ENCODE assay signal across 19 cellular contexts in the genomic region with DNA sequence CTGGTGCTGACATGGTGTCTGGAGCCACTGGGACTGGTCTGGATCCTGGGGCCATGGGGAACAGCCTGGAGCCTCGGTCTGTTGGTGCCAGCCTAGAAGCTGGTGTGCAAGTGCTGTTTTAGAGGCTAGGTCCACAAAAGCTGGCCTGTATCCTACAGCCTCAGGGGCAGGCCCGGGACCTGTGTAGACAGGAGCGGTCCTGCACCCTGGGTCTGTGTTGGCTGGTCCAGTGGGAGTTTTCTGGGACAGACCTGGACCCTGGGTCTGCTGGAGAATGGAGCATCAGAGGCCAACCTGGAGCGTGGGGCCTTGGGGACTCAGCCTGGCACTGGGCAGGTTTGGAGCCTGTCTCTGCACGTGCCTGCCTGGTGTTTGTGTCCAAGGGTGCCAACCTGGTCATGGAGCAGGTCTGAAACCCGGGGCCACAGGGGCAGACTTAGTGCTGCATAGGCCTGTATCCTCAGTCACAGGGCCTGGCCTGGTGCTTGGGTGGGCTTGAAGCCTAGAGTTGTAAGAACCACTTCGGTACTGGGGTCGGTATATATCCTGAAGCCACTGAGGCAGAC. TPM values are rescaled to one million over a fixed set of nuclear protein-coding genes. Genes with fewer than 3 reads are reported as not detected.
A peak's percentile ranks its signal among the peaks of the same experiment; 100 is the strongest.
DNase-seq lines count a peak whose midpoint lies in the region; ATAC-seq and TF ChIP-seq lines count a peak whose summit lies in the region.
"Had no signal": no experiment of that assay in that cellular context is flagged by ENCODE, and none has a peak within 500 bp of the region (broad histone marks: within the 10 kb centered on the region; RNA-seq: fewer than 3 reads in every experiment).

No MANE protein-coding gene starts in this region.

- no peak for DNase-seq in activated naive CD8-positive, alpha-beta T cell treated with anti-CD3 and anti-CD28 coated beads, Interleukin-2, amount 50 U/mL, for 24 hours
- DNase-seq in activated naive CD8-positive, alpha-beta T cell treated with anti-CD3 and anti-CD28 coated beads for 36 hours, result no peak
- DNase-seq in chondrocyte (ENCODE audit: low spot score), result peak; percentile 59
- peak; percentile 80 for DNase-seq in osteocyte (ENCODE audit: extremely low spot score, unreplicated experiment)
- peak in 1 of 2 donors; percentile 25 for DNase-seq in aorta
- no peak for DNase-seq in AG20443 (ENCODE audit: low spot score)
- DNase-seq: 8988T, DMS53, GDM1, GOT3, IMR-90, NCI-H1092 treated with DMSO at 0.1 percent for 48 hours, NCI-H2029 treated with DMSO at 0.1 percent for 48 hours, NCI-H226, NCI-H510A treated with DMSO at 0.1 percent for 48 hours, NCI-H748 treated with DMSO at 0.1 percent for 48 hours had no signal

- H3K9me3 ChIP-seq in aorta (ENCODE audit: control insufficient read depth, low read length), result no peaks in the 10 kb centered on the region
- H3K9me3 ChIP-seq: SJSA1 had no signal

- H3K9me3 Mint-ChIP-seq in activated naive CD8-positive, alpha-beta T cell treated with anti-CD3 and anti-CD28 coated beads, Interleukin-2, amount 50 U/mL, for 24 hours, result peaks cover 5% of the 10 kb centered on the region
- no peaks in the 10 kb centered on the region for H3K9me3 Mint-ChIP-seq in activated naive CD8-positive, alpha-beta T cell treated with anti-CD3 and anti-CD28 coated beads for 36 hours
- no peaks in the 10 kb centered on the region for H3K9me3 Mint-ChIP-seq in chondrocyte (ENCODE audit: low read depth)
- peaks cover 9% of the 10 kb centered on the region for H3K9me3 Mint-ChIP-seq in osteocyte (ENCODE audit: unreplicated experiment)

- TF ChIP-seq CTCF in chondrocyte (IDR thresholded peaks at IDR 0.05) (no peak), osteocyte (IDR thresholded peaks at IDR 0.05) (no peak)

- no peaks in the 10 kb centered on the region for H3K4me1 ChIP-seq in aorta (ENCODE audit: control insufficient read depth in 1 of 2, insufficient read depth in 2 of 2, low read length in 2 of 2)
- H3K4me1 ChIP-seq: SJSA1 had no signal

- H3K27ac Mint-ChIP-seq in activated naive CD8-positive, alpha-beta T cell treated with anti-CD3 and anti-CD28 coated beads, Interleukin-2, amount 50 U/mL, for 24 hours, result no peak overlapping the region
- H3K27ac Mint-ChIP-seq in activated naive CD8-positive, alpha-beta T cell treated with anti-CD3 and anti-CD28 coated beads for 36 hours, result no peak overlapping the region
- H3K27ac Mint-ChIP-seq in chondrocyte (ENCODE audit: unreplicated experiment) (no peak overlapping the region), osteocyte (ENCODE audit: unreplicated experiment) (no peak overlapping the region)

- ATAC-seq in activated naive CD8-positive, alpha-beta T cell treated with anti-CD3 and anti-CD28 coated beads, Interleukin-2, amount 50 U/mL, for 24 hours, result peak; percentile 12
- peak; percentile 33 for ATAC-seq in aorta (ENCODE audit: low FRiP score)
- no peak for ATAC-seq in GM18907 (IDR thresholded peaks at IDR 0.05; ENCODE audit: unreplicated experiment)

- no peak overlapping the region for H3K27ac ChIP-seq in aorta (ENCODE audit: low read depth in 1 of 2, low read length in 2 of 2)
- H3K27ac ChIP-seq: KMS-11, SJSA1 had no signal

- H3K36me3 ChIP-seq in aorta (ENCODE audit: control insufficient read depth in 1 of 2, insufficient read depth in 2 of 2, low read length in 1 of 2), result no peaks in the 10 kb centered on the region
- H3K36me3 ChIP-seq: SJSA1 had no signal

- H3K4me3 Mint-ChIP-seq in activated naive CD8-positive, alpha-beta T cell treated with anti-CD3 and anti-CD28 coated beads, Interleukin-2, amount 50 U/mL, for 24 hours, result no peak overlapping the region
- H3K4me3 Mint-ChIP-seq in activated naive CD8-positive, alpha-beta T cell treated with anti-CD3 and anti-CD28 coated beads for 36 hours, result no peak overlapping the region
- H3K4me3 Mint-ChIP-seq in chondrocyte (ENCODE audit: unreplicated experiment) (no peak overlapping the region), osteocyte (ENCODE audit: unreplicated experiment) (no peak overlapping the region)

- H3K4me1 Mint-ChIP-seq in activated naive CD8-positive, alpha-beta T cell treated with anti-CD3 and anti-CD28 coated beads, Interleukin-2, amount 50 U/mL, for 24 hours, result peaks cover 36% of the 10 kb centered on the region
- H3K4me1 Mint-ChIP-seq in activated naive CD8-positive, alpha-beta T cell treated with anti-CD3 and anti-CD28 coated beads for 36 hours, result peaks cover 36% of the 10 kb centered on the region
- H3K4me1 Mint-ChIP-seq in chondrocyte (ENCODE audit: low read depth) (peaks cover 2% of the 10 kb centered on the region), osteocyte (ENCODE audit: unreplicated experiment) (no peaks in the 10 kb centered on the region)

- intact Hi-C loops in aorta (cut with DNase I), result no loop called here

- 97 to 99% methylated on average over 8 of the region's 8 CpGs for WGBS in aorta, 2 donors

- H3K27me3 ChIP-seq in aorta (ENCODE audit: control insufficient read depth in 1 of 2, insufficient read depth in 2 of 2, low read length in 1 of 2), result no peaks in the 10 kb centered on the region
- H3K27me3 ChIP-seq: SJSA1 had no signal

- no peak overlapping the region for H3K4me3 ChIP-seq in aorta (ENCODE audit: low read length in 2 of 2)
- H3K4me3 ChIP-seq: SJSA1 had no signal

- peaks cover 30% of the 10 kb centered on the region for H3K36me3 Mint-ChIP-seq in activated naive CD8-positive, alpha-beta T cell treated with anti-CD3 and anti-CD28 coated beads, Interleukin-2, amount 50 U/mL, for 24 hours (ENCODE audit: low read depth)
- H3K36me3 Mint-ChIP-seq in activated naive CD8-positive, alpha-beta T cell treated with anti-CD3 and anti-CD28 coated beads for 36 hours, result peaks cover 46% of the 10 kb centered on the region
- H3K36me3 Mint-ChIP-seq in chondrocyte (ENCODE audit: low read depth) (no peaks in the 10 kb centered on the region), osteocyte (ENCODE audit: unreplicated experiment) (no peaks in the 10 kb centered on the region)

- H3K27me3 Mint-ChIP-seq in activated naive CD8-positive, alpha-beta T cell treated with anti-CD3 and anti-CD28 coated beads, Interleukin-2, amount 50 U/mL, for 24 hours, result no peaks in the 10 kb centered on the region
- H3K27me3 Mint-ChIP-seq in activated naive CD8-positive, alpha-beta T cell treated with anti-CD3 and anti-CD28 coated beads for 36 hours, result no peaks in the 10 kb centered on the region
- no peaks in the 10 kb centered on the region for H3K27me3 Mint-ChIP-seq in chondrocyte (ENCODE audit: low read depth)
- no peaks in the 10 kb centered on the region for H3K27me3 Mint-ChIP-seq in osteocyte (ENCODE audit: unreplicated experiment)

RNA-seq across cellular contexts. Expression of a gene that starts 45.8 kb away (rescaled TPM):
- total RNA-seq in activated naive CD8-positive, alpha-beta T cell treated with anti-CD3 and anti-CD28 coated beads for 36 hours, result 10 to 100 TPM; 20.6 to 21.1 TPM
- total RNA-seq in chondrocyte, result 9.0 to 11.8 TPM (median 9.1 TPM) in 3 replicates
- total RNA-seq in osteocyte, result 9.8 and 10.8 TPM in 2 replicates
- 10 to 100 TPM; 10.6 to 12.2 TPM for total RNA-seq in aorta
- polyA plus RNA-seq in aorta, result 1 to 10 TPM; 2.6 to 5.3 TPM

Comparison
In these comparisons a context has a peak if more than half of its experiments do, and no peak if none do; other contexts are left out.
1. DNase-seq: peak in chondrocyte (single experiment) and osteocyte (single experiment); none in activated naive CD8-positive, alpha-beta T cell treated with anti-CD3 and anti-CD28 coated beads, Interleukin-2, amount 50 U/mL, for 24 hours (single experiment), activated naive CD8-positive, alpha-beta T cell treated with anti-CD3 and anti-CD28 coated beads for 36 hours (single experiment) and AG20443 (single experiment).